In the genomic region with DNA sequence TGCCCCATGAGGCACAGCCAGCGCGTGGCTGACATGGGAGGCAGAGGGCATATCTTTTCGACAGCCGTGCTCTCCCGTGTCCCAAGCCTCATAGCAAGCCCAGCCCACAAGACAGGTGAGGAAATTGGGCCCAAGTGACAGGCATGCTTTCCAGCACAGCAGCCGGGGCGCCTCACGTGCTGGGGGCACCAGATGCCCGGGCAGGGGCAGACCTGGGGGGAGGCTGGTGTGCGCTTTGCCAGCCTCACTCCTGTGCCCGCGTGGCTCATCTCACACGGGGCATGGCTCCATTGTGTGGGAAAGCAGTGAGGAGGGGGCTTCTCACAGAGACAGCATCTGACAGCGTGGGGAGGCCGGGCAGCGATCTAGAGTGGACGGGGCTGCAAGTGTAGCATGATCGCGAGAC, we compare ENCODE assay signal across 23 cellular contexts.
DNase-seq lines count a peak whose midpoint lies in the region; ATAC-seq and TF ChIP-seq lines count a peak whose summit lies in the region.
"Had no signal": no experiment of that assay in that cellular context is flagged by ENCODE, and none has a peak within 500 bp of the region (broad histone marks: within the 10 kb centered on the region; RNA-seq: fewer than 3 reads in every experiment).

No MANE protein-coding gene starts in this region.

- H3K36me3 ChIP-seq in left ventricle myocardium inferior (peaks cover 61% of the 10 kb centered on the region), neuronal stem cell (replicated peaks in 1 of 2; ENCODE audit: control insufficient read depth in 2 of 2, insufficient read depth in 2 of 2, low read length in 2 of 2) (peaks cover 11 to 33% of the 10 kb centered on the region in 2 donors), upper lobe of left lung (peaks cover 9 to 65% (median 41%) of the 10 kb centered on the region in 4 donors)
- H3K36me3 ChIP-seq: brain microvascular endothelial cell, neural progenitor cell had no signal

- no peak overlapping the region for H3K4ac ChIP-seq in neuronal stem cell (ENCODE audit: low read length)

- no peak overlapping the region for H4K8ac ChIP-seq in neuronal stem cell (ENCODE audit: low read depth, low read length)

- no peak for DNase-seq in left ventricle myocardium inferior
- no peak for DNase-seq in right cardiac atrium
- DNase-seq in activated B cell treated with CpG ODN at 0.5 μM for 24 hours, result no peak
- no peak for DNase-seq in neuronal stem cell (ENCODE audit: low spot score)
- peak; percentile 17 to 61 for DNase-seq in upper lobe of left lung
- DNase-seq in activated CD8-positive, alpha-beta T cell treated with anti-CD3 and anti-CD28 coated beads for 36 hours, result no peak
- DNase-seq in Ammon's horn (ENCODE audit: low spot score), result no peak
- DNase-seq: activated CD4-positive, alpha-beta T cell treated with anti-CD3 and anti-CD28 coated beads for 48 hours; brain microvascular endothelial cell; cortex of kidney; HFFc6; NCI-H1105 treated with DMSO at 0.1 percent for 48 hours; NCI-H2029; NCI-H526 treated with DMSO at 0.1 percent for 48 hours; small intestine; stimulated activated CD4-positive, alpha-beta T cell treated with anti-CD3 and anti-CD28 coated beads, Interleukin-1b, Interleukin-23, amount 100 ng/mL, for 48 hours had no signal

- H2BK15ac ChIP-seq in neuronal stem cell (ENCODE audit: low read length), result no peak overlapping the region

- peak overlapping the region; percentile 38 for H3K18ac ChIP-seq in neuronal stem cell (ENCODE audit: low read length)

- H3K4me1 Mint-ChIP-seq in activated B cell treated with CpG ODN at 0.5 μM for 24 hours, result no peaks in the 10 kb centered on the region
- no peaks in the 10 kb centered on the region for H3K4me1 Mint-ChIP-seq in stimulated activated memory B cell treated with anti-CD40 and anti-IgM and Interleukin-4, amounts not matched to agents 10 μg/mL and 1 μg/mL and 100 μg/mL, for 72 hours
- no peaks in the 10 kb centered on the region for H3K4me1 Mint-ChIP-seq in activated CD8-positive, alpha-beta T cell treated with anti-CD3 and anti-CD28 coated beads for 36 hours (ENCODE audit: low read depth)
- H3K4me1 Mint-ChIP-seq: IgD-negative memory B cell, neural progenitor cell had no signal

- POLR2A ChIA-PET in activated B cell treated with CpG ODN at 0.5 μM for 24 hours (lab: Charles Lee), result no interaction called here
- POLR2A ChIA-PET in activated CD8-positive, alpha-beta T cell treated with anti-CD3 and anti-CD28 coated beads for 36 hours (lab: Charles Lee), result no interaction called here

- H2AK5ac ChIP-seq in neuronal stem cell (ENCODE audit: low read depth, low read length), result no peak overlapping the region

- H3K9me3 Mint-ChIP-seq in activated B cell treated with CpG ODN at 0.5 μM for 24 hours, result no peaks in the 10 kb centered on the region
- no peaks in the 10 kb centered on the region for H3K9me3 Mint-ChIP-seq in stimulated activated memory B cell treated with anti-CD40 and anti-IgM and Interleukin-4, amounts not matched to agents 10 μg/mL and 1 μg/mL and 100 μg/mL, for 72 hours
- no peaks in the 10 kb centered on the region for H3K9me3 Mint-ChIP-seq in activated CD8-positive, alpha-beta T cell treated with anti-CD3 and anti-CD28 coated beads for 36 hours
- H3K9me3 Mint-ChIP-seq: HFFc6, IgD-negative memory B cell, neural progenitor cell had no signal

- H3K4me3 ChIP-seq in left ventricle myocardium inferior, result no peak overlapping the region
- no peak overlapping the region for H3K4me3 ChIP-seq in right cardiac atrium (ENCODE audit: low read length)
- H3K4me3 ChIP-seq in neuronal stem cell (ENCODE audit: low read length in 2 of 2), result no peak overlapping the region
- no peak overlapping the region for H3K4me3 ChIP-seq in upper lobe of left lung
- H3K4me3 ChIP-seq: adrenal gland, gastroesophageal sphincter, lung, neural progenitor cell, suprapubic skin had no signal

- peak overlapping the region; percentile 14 for H3K27ac Mint-ChIP-seq in activated B cell treated with CpG ODN at 0.5 μM for 24 hours
- no peak overlapping the region for H3K27ac Mint-ChIP-seq in stimulated activated memory B cell treated with anti-CD40 and anti-IgM and Interleukin-4, amounts not matched to agents 10 μg/mL and 1 μg/mL and 100 μg/mL, for 72 hours
- H3K27ac Mint-ChIP-seq in activated CD8-positive, alpha-beta T cell treated with anti-CD3 and anti-CD28 coated beads for 36 hours, result no peak overlapping the region
- H3K27ac Mint-ChIP-seq: HFFc6, neural progenitor cell had no signal

- TF ChIP-seq EP300 in upper lobe of left lung (IDR thresholded peaks at IDR 0.05), result no peak

- ATAC-seq in right cardiac atrium, result no peak
- ATAC-seq in activated B cell treated with CpG ODN at 0.5 μM for 24 hours (ENCODE audit: low read depth), result no peak
- no peak for ATAC-seq in upper lobe of left lung (ENCODE audit: low FRiP score in 2 of 2)
- ATAC-seq in stimulated activated memory B cell treated with anti-CD40 and anti-IgM and Interleukin-4, amounts not matched to agents 10 μg/mL and 1 μg/mL and 100 μg/mL, for 72 hours, result no peak
- no peak for ATAC-seq in activated CD8-positive, alpha-beta T cell treated with anti-CD3 and anti-CD28 coated beads for 36 hours
- ATAC-seq: gastroesophageal sphincter had no signal

- H3K4me1 ChIP-seq in left ventricle myocardium inferior (peaks cover 29% of the 10 kb centered on the region), right cardiac atrium (ENCODE audit: control insufficient read depth, insufficient read depth, low read length) (no peaks in the 10 kb centered on the region), neuronal stem cell (ENCODE audit: control insufficient read depth in 2 of 2, insufficient read depth in 1 of 2, low read depth in 1 of 2, low read length in 2 of 2) (peaks cover 0 to 1% of the 10 kb centered on the region in 2 donors), upper lobe of left lung (peaks cover 0 to 8% (median 3%) of the 10 kb centered on the region in 4 donors)
- H3K4me1 ChIP-seq: adrenal gland, neural progenitor cell had no signal

- WGBS in right cardiac atrium, result 96% methylated on average over 19 of the region's 19 CpGs
- no CpG with 5 or more reads among the region's 19 CpGs for WGBS in neuronal stem cell (ENCODE audit: extremely low coverage in 2 of 2, insufficient read length in 2 of 2, insufficient replicate concordance in 1 of 2), 2 donors
- 96 to 97% methylated on average over 15 to 19 of the region's 19 CpGs for WGBS in upper lobe of left lung, 2 donors

- no peak overlapping the region for H3K14ac ChIP-seq in neuronal stem cell (ENCODE audit: low read length)

- no peak overlapping the region for H3K9ac ChIP-seq in neuronal stem cell (ENCODE audit: low read depth, low read length, poor library complexity)
- H3K9ac ChIP-seq: neural progenitor cell had no signal

- TF ChIP-seq CTCF in left ventricle myocardium inferior (IDR thresholded peaks at IDR 0.05; ENCODE audit: borderline replicate concordance) (no peak), activated B cell treated with CpG ODN at 0.5 μM for 24 hours (IDR thresholded peaks at IDR 0.05) (no peak), upper lobe of left lung (IDR thresholded peaks at IDR 0.05) (no peak)
- no peak for TF ChIP-seq CTCF in activated CD8-positive, alpha-beta T cell treated with anti-CD3 and anti-CD28 coated beads for 36 hours (IDR thresholded peaks at IDR 0.05)

- H4K91ac ChIP-seq in neuronal stem cell (ENCODE audit: low read depth, low read length, poor library complexity), result no peak overlapping the region

- peaks cover 2% of the 10 kb centered on the region for H3K79me1 ChIP-seq in neuronal stem cell (ENCODE audit: low read depth, low read length)

- H3K27ac ChIP-seq in left ventricle myocardium inferior (replicated peaks) (peak overlapping the region; percentile 67), right cardiac atrium (ENCODE audit: low read length) (no peak overlapping the region), neuronal stem cell (replicated peaks; ENCODE audit: low read length) (no peak overlapping the region), upper lobe of left lung (no peak overlapping the region)
- H3K27ac ChIP-seq: adrenal gland, brain microvascular endothelial cell, neural progenitor cell, suprapubic skin had no signal

- no peak overlapping the region for H2BK120ac ChIP-seq in neuronal stem cell (ENCODE audit: low read depth, low read length)

- H2BK5ac ChIP-seq in neuronal stem cell (ENCODE audit: low read length), result no peak overlapping the region

- H3K27me3 ChIP-seq in left ventricle myocardium inferior (ENCODE audit: low read depth), result no peaks in the 10 kb centered on the region
- H3K27me3 ChIP-seq in right cardiac atrium (ENCODE audit: control insufficient read depth, insufficient read depth), result no peaks in the 10 kb centered on the region
- H3K27me3 ChIP-seq in neuronal stem cell (ENCODE audit: control insufficient read depth in 3 of 3, insufficient read depth in 3 of 3, low read depth in 1 of 3, low read length in 3 of 3), result no peaks in the 10 kb centered on the region
- H3K27me3 ChIP-seq in upper lobe of left lung, result no peaks in the 10 kb centered on the region
- H3K27me3 ChIP-seq: adrenal gland, brain microvascular endothelial cell, gastroesophageal sphincter, neural progenitor cell, suprapubic skin had no signal

- no peak overlapping the region for H3K4me3 Mint-ChIP-seq in activated B cell treated with CpG ODN at 0.5 μM for 24 hours
- H3K4me3 Mint-ChIP-seq in stimulated activated memory B cell treated with anti-CD40 and anti-IgM and Interleukin-4, amounts not matched to agents 10 μg/mL and 1 μg/mL and 100 μg/mL, for 72 hours, result no peak overlapping the region
- H3K4me3 Mint-ChIP-seq in activated CD8-positive, alpha-beta T cell treated with anti-CD3 and anti-CD28 coated beads for 36 hours, result no peak overlapping the region
- H3K4me3 Mint-ChIP-seq: HFFc6, IgD-negative memory B cell, neural progenitor cell had no signal

- H3K9me3 ChIP-seq in left ventricle myocardium inferior (replicated peaks) (no peaks in the 10 kb centered on the region), right cardiac atrium (ENCODE audit: control insufficient read depth, low read length) (no peaks in the 10 kb centered on the region), neuronal stem cell (replicated peaks in 1 of 2; ENCODE audit: control insufficient read depth in 2 of 2, insufficient read depth in 1 of 2, low read depth in 1 of 2, low read length in 2 of 2) (no peaks in the 10 kb centered on the region), upper lobe of left lung (no peaks in the 10 kb centered on the region)
- H3K9me3 ChIP-seq: adrenal gland, gastroesophageal sphincter, suprapubic skin had no signal

- H3K27me3 Mint-ChIP-seq in activated B cell treated with CpG ODN at 0.5 μM for 24 hours, result no peaks in the 10 kb centered on the region
- no peaks in the 10 kb centered on the region for H3K27me3 Mint-ChIP-seq in stimulated activated memory B cell treated with anti-CD40 and anti-IgM and Interleukin-4, amounts not matched to agents 10 μg/mL and 1 μg/mL and 100 μg/mL, for 72 hours
- H3K27me3 Mint-ChIP-seq in activated CD8-positive, alpha-beta T cell treated with anti-CD3 and anti-CD28 coated beads for 36 hours, result no peaks in the 10 kb centered on the region
- H3K27me3 Mint-ChIP-seq: IgD-negative memory B cell had no signal

- CTCF ChIA-PET in activated B cell treated with CpG ODN at 0.5 μM for 24 hours (lab: Charles Lee), result no interaction called here
- CTCF ChIA-PET in activated CD8-positive, alpha-beta T cell treated with anti-CD3 and anti-CD28 coated beads for 36 hours (lab: Charles Lee), result interaction anchor here (0.6 kb wide), 1 partner anchor 34 kb away, joined by 3 read pairs; no protein-coding TSS in a partner anchor

- intact Hi-C loops in left ventricle myocardium inferior (cut with micrococcal nuclease) (no loop called here), right cardiac atrium (cut with DNase I) (no loop called here), activated B cell treated with CpG ODN at 0.5 μM for 24 hours (cut with micrococcal nuclease) (no loop called here)
- intact Hi-C loops in activated CD8-positive, alpha-beta T cell treated with anti-CD3 and anti-CD28 coated beads for 36 hours (cut with micrococcal nuclease), result no loop called here

- no peak overlapping the region for H2BK12ac ChIP-seq in neuronal stem cell (ENCODE audit: low read length)

- no peak overlapping the region for H3K4me2 ChIP-seq in neuronal stem cell (ENCODE audit: insufficient read depth, low read length, poor library complexity, severe bottlenecking)
- H3K4me2 ChIP-seq: neural progenitor cell had no signal

- no peak overlapping the region for H3K23ac ChIP-seq in neuronal stem cell (ENCODE audit: low read depth, low read length, poor library complexity)

- H3K36me3 Mint-ChIP-seq in activated B cell treated with CpG ODN at 0.5 μM for 24 hours (ENCODE audit: low read depth), result peaks cover 80% of the 10 kb centered on the region
- H3K36me3 Mint-ChIP-seq in stimulated activated memory B cell treated with anti-CD40 and anti-IgM and Interleukin-4, amounts not matched to agents 10 μg/mL and 1 μg/mL and 100 μg/mL, for 72 hours, result peaks cover 80% of the 10 kb centered on the region
- peaks cover 28% of the 10 kb centered on the region for H3K36me3 Mint-ChIP-seq in activated CD8-positive, alpha-beta T cell treated with anti-CD3 and anti-CD28 coated beads for 36 hours (ENCODE audit: low read depth)

- H2AFZ ChIP-seq in neuronal stem cell (ENCODE audit: low read length), result no peak overlapping the region
- H2AFZ ChIP-seq: neural progenitor cell had no signal

- no peak for TF ChIP-seq POLR2A in upper lobe of left lung (IDR thresholded peaks at IDR 0.05)

Comparison
In these comparisons a context has a peak if more than half of its experiments do, and no peak if none do; other contexts are left out.
1. DNase-seq: peak in upper lobe of left lung (2 of 2); none in left ventricle myocardium inferior (single experiment), right cardiac atrium (0 of 3), activated B cell treated with CpG ODN at 0.5 μM for 24 hours (single experiment), neuronal stem cell (single experiment), activated CD8-positive, alpha-beta T cell treated with anti-CD3 and anti-CD28 coated beads for 36 hours (single experiment) and Ammon's horn (single experiment).